In the genomic region with DNA sequence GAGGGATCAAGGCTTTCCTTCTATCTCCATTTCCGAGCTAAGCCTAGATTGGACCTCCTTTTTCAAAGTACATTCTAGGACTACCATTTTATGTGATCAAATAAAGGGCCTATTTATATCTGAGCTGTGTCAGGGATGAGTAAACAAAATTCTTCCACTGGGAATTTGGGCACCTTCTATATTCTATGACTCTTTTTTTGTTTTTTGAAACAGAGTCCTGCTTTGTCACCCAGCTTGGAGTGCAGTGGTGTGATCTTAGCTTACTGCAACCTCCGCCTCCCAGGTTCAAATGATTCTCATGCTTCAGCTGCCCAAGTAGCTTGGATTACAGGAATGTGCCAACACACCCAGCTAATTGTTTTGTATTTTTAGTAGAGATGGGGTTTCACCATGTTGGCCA, we compare ENCODE assay signal across 16 cellular contexts.
A peak's percentile ranks its signal among the peaks of the same experiment; 100 is the strongest.
DNase-seq lines count a peak whose midpoint lies in the region; ATAC-seq, FAIRE-seq and TF ChIP-seq lines count a peak whose summit lies in the region.
"Had no signal": no experiment of that assay in that cellular context is flagged by ENCODE, and none has a peak within 500 bp of the region (broad histone marks: within the 10 kb centered on the region; RNA-seq: fewer than 3 reads in every experiment).

No MANE protein-coding gene starts in this region.

- peaks cover 38% of the 10 kb centered on the region for H3K4me1 Mint-ChIP-seq in activated B cell treated with CpG ODN at 0.5 μM for 24 hours
- no peaks in the 10 kb centered on the region for H3K4me1 Mint-ChIP-seq in stimulated activated effector memory CD8-positive, alpha-beta T cell treated with anti-CD3 and anti-CD28 coated beads, Interleukin-12 subunit alpha, Interleukin-12 subunit beta, amount 100 ng/mL, for 72 hours

- WGBS in mesenchymal stem cell: 100% methylated on average over 1 of the region's 2 CpGs

- no peak overlapping the region for H4K8ac ChIP-seq in mesenchymal stem cell (ENCODE audit: low read length)

- DNase-seq in EH (ENCODE audit: low read depth) (peak; percentile 37), activated B cell treated with CpG ODN at 0.5 μM for 24 hours (no peak), mesenchymal stem cell (no peak), H54 (ENCODE audit: insufficient read length, low spot score) (no peak), NCI-H82 treated with DMSO at 0.1 percent for 48 hours (lab: John Stamatoyannopoulos, UW; ENCODE audit: unreplicated experiment) (no peak), GM19240 (ENCODE audit: insufficient read length, low spot score) (no peak), activated gamma-delta T cell (lab: John Stamatoyannopoulos, UW) (no peak)
- no peak for DNase-seq in stimulated activated effector memory CD8-positive, alpha-beta T cell treated with anti-CD3 and anti-CD28 coated beads, Interleukin-12 subunit alpha, Interleukin-12 subunit beta, amount 100 ng/mL, for 72 hours (ENCODE audit: low spot score in 2 of 2)
- DNase-seq: COR-L47, DMS79, NCI-H1105, NCI-H1694 treated with DMSO at 0.1 percent for 48 hours, NCI-H446 had no signal

- no peaks in the 10 kb centered on the region for H3K36me3 ChIP-seq in mesenchymal stem cell (ENCODE audit: control insufficient read depth in 1 of 2, insufficient read depth in 2 of 2, low read depth in 1 of 2, low read length in 2 of 2)
- H3K36me3 ChIP-seq: HAP-1 had no signal

- no peaks in the 10 kb centered on the region for H3K4me1 ChIP-seq in mesenchymal stem cell (ENCODE audit: control insufficient read depth, insufficient read depth, low read depth, low read length)

- no peak overlapping the region for H2AK5ac ChIP-seq in mesenchymal stem cell (ENCODE audit: low read length, severe bottlenecking)

- H3K27ac Mint-ChIP-seq in activated B cell treated with CpG ODN at 0.5 μM for 24 hours: peak overlapping the region; percentile 81
- H3K27ac Mint-ChIP-seq in stimulated activated effector memory CD8-positive, alpha-beta T cell treated with anti-CD3 and anti-CD28 coated beads, Interleukin-12 subunit alpha, Interleukin-12 subunit beta, amount 100 ng/mL, for 72 hours: peak overlapping the region; percentile 24

- no peak overlapping the region for H3K27ac ChIP-seq in mesenchymal stem cell (ENCODE audit: low read length, poor library complexity, severe bottlenecking)

- no peak for ATAC-seq in activated B cell treated with CpG ODN at 0.5 μM for 24 hours (ENCODE audit: low read depth)
- ATAC-seq in stimulated activated effector memory CD8-positive, alpha-beta T cell treated with anti-CD3 and anti-CD28 coated beads, Interleukin-12 subunit alpha, Interleukin-12 subunit beta, amount 100 ng/mL, for 72 hours: no peak

- H3K18ac ChIP-seq in mesenchymal stem cell (ENCODE audit: low read depth in 1 of 2, low read length in 2 of 2): no peak overlapping the region

- H3K36me3 Mint-ChIP-seq in activated B cell treated with CpG ODN at 0.5 μM for 24 hours (ENCODE audit: low read depth): peaks cover 4% of the 10 kb centered on the region
- H3K36me3 Mint-ChIP-seq in stimulated activated effector memory CD8-positive, alpha-beta T cell treated with anti-CD3 and anti-CD28 coated beads, Interleukin-12 subunit alpha, Interleukin-12 subunit beta, amount 100 ng/mL, for 72 hours: no peaks in the 10 kb centered on the region

- H3K23ac ChIP-seq in mesenchymal stem cell (ENCODE audit: low read length in 2 of 2): no peak overlapping the region

- H3K4me3 ChIP-seq in mesenchymal stem cell (ENCODE audit: insufficient read depth in 1 of 2, low read depth in 1 of 2, low read length in 2 of 2): no peak overlapping the region
- H3K4me3 ChIP-seq: HAP-1, SK-N-MC had no signal

- H4K91ac ChIP-seq in mesenchymal stem cell (ENCODE audit: low read length): no peak overlapping the region

- H2BK5ac ChIP-seq in mesenchymal stem cell (ENCODE audit: low read depth, low read length, poor library complexity, severe bottlenecking): no peak overlapping the region

- no peak overlapping the region for H3K4me3 Mint-ChIP-seq in activated B cell treated with CpG ODN at 0.5 μM for 24 hours
- H3K4me3 Mint-ChIP-seq in stimulated activated effector memory CD8-positive, alpha-beta T cell treated with anti-CD3 and anti-CD28 coated beads, Interleukin-12 subunit alpha, Interleukin-12 subunit beta, amount 100 ng/mL, for 72 hours: no peak overlapping the region

- H3K9ac ChIP-seq in mesenchymal stem cell (ENCODE audit: low read length): peak overlapping the region; percentile 73

- no peak overlapping the region for H3K14ac ChIP-seq in mesenchymal stem cell (ENCODE audit: low read length in 2 of 2)

- no peak overlapping the region for H2BK12ac ChIP-seq in mesenchymal stem cell (ENCODE audit: low read length in 2 of 2)

- H2BK15ac ChIP-seq in mesenchymal stem cell (ENCODE audit: low read depth, poor library complexity, severe bottlenecking): no peak overlapping the region

- CTCF ChIA-PET in activated B cell treated with CpG ODN at 0.5 μM for 24 hours (lab: Charles Lee): interaction anchor here (0.8 to 6.7 kb wide), 7 partner anchors 23 to 826 kb away, joined by 3 to 45 read pairs (median 3); no protein-coding TSS in a partner anchor

- FAIRE-seq in H54 (lab: Jason Lieb, UNC): no peak
- FAIRE-seq: G401.6 had no signal

- no peak overlapping the region for H3K4me2 ChIP-seq in mesenchymal stem cell (ENCODE audit: low read length, poor library complexity, severe bottlenecking)

- H3K27me3 ChIP-seq in mesenchymal stem cell (ENCODE audit: control insufficient read depth in 1 of 2, insufficient read depth in 1 of 2, low read length in 2 of 2): peaks cover 0 to 13% of the 10 kb centered on the region in 2 experiments

- no peak overlapping the region for H2BK120ac ChIP-seq in mesenchymal stem cell (ENCODE audit: low read depth, low read length)

- H2AFZ ChIP-seq in mesenchymal stem cell (ENCODE audit: low read depth, low read length): no peak overlapping the region

- no peak for TF ChIP-seq POLR2A in H54 (IDR thresholded peaks at IDR 0.05; ENCODE audit: low read depth, low read length)

- TF ChIP-seq CTCF in activated B cell treated with CpG ODN at 0.5 μM for 24 hours (IDR thresholded peaks at IDR 0.05): no peak

- H3K79me1 ChIP-seq in mesenchymal stem cell (replicated peaks; ENCODE audit: low read length, poor library complexity, severe bottlenecking): no peaks in the 10 kb centered on the region

- intact Hi-C loops in activated B cell treated with CpG ODN at 0.5 μM for 24 hours (cut with micrococcal nuclease): no loop called here

- no peaks in the 10 kb centered on the region for H3K9me3 ChIP-seq in mesenchymal stem cell (ENCODE audit: control insufficient read depth, low read length)
- H3K9me3 ChIP-seq: HAP-1 had no signal

- H3K9me3 Mint-ChIP-seq in activated B cell treated with CpG ODN at 0.5 μM for 24 hours: no peaks in the 10 kb centered on the region
- H3K9me3 Mint-ChIP-seq in stimulated activated effector memory CD8-positive, alpha-beta T cell treated with anti-CD3 and anti-CD28 coated beads, Interleukin-12 subunit alpha, Interleukin-12 subunit beta, amount 100 ng/mL, for 72 hours: no peaks in the 10 kb centered on the region

- H3K27me3 Mint-ChIP-seq in activated B cell treated with CpG ODN at 0.5 μM for 24 hours: no peaks in the 10 kb centered on the region

- no peak overlapping the region for H3K4ac ChIP-seq in mesenchymal stem cell (ENCODE audit: low read depth in 1 of 2, low read length in 2 of 2)

- POLR2A ChIA-PET in activated B cell treated with CpG ODN at 0.5 μM for 24 hours (lab: Charles Lee): interaction anchor here (0.5 to 1.8 kb wide), 4 partner anchors 11 to 120 kb away, joined by 3 to 7 read pairs (median 6); a partner anchor contains a TSS
